In genomic region chrX:107823456-107823855, GRCh38 we compare ENCODE assay signal across 21 cellular contexts. TPM values are rescaled to one million over a fixed set of nuclear protein-coding genes. Genes with fewer than 3 reads are reported as not detected.
DNase-seq lines count a peak whose midpoint lies in the region; ATAC-seq, FAIRE-seq and TF ChIP-seq lines count a peak whose summit lies in the region.
"Had no signal": no experiment of that assay in that cellular context is flagged by ENCODE, and none has a peak within 500 bp of the region (broad histone marks: within the 10 kb centered on the region; RNA-seq: fewer than 3 reads in every experiment).

No MANE protein-coding gene starts in this region.

- ATAC-seq in HG03342 (IDR thresholded peaks at IDR 0.05; ENCODE audit: unreplicated experiment) (no peak), HG03565 (IDR thresholded peaks at IDR 0.05; ENCODE audit: unreplicated experiment) (no peak)
- ATAC-seq: foreskin keratinocyte; Right ventricle myocardium inferior; stimulated activated effector memory CD8-positive, alpha-beta T cell treated with anti-CD3 and anti-CD28 coated beads, Interleukin-12 subunit alpha, Interleukin-12 subunit beta, amount 100 ng/mL, for 72 hours had no signal

- H4K20me1 ChIP-seq in keratinocyte (ENCODE audit: control insufficient read depth, extremely low read depth, insufficient read depth, low read length) = no peaks in the 10 kb centered on the region

- H3K9me3 ChIP-seq in keratinocyte (ENCODE audit: control insufficient read depth, low read depth, low read length) = peaks cover 6% of the 10 kb centered on the region

- H3K9ac ChIP-seq in keratinocyte (ENCODE audit: control insufficient read depth, extremely low read depth, insufficient read depth, low read length) = no peak overlapping the region

- in situ Hi-C loops in astrocyte of the spinal cord (cut with HindIII; ENCODE audit: low sequenced_read_pairs) = no loop called here

- peaks cover 5% of the 10 kb centered on the region for H3K27me3 ChIP-seq in keratinocyte (ENCODE audit: control insufficient read depth, extremely low read depth, insufficient read depth, low read length)
- H3K27me3 ChIP-seq: foreskin keratinocyte had no signal

- dilution Hi-C loops in keratinocyte (cut with MboI; ENCODE audit: extremely low pct_ligation_motif_present, low sequenced_read_pairs) = no loop called here

- H3K4me3 ChIP-seq in astrocyte of the spinal cord (ENCODE audit: low read depth, low read length) (no peak overlapping the region), keratinocyte (ENCODE audit: control insufficient read depth in 2 of 3, extremely low read depth in 1 of 3, insufficient read depth in 2 of 3, low read depth in 1 of 3, low read length in 3 of 3) (no peak overlapping the region)

- no peak for TF ChIP-seq CTCF in AG09319 (IDR thresholded peaks at IDR 0.05; ENCODE audit: low read depth, low read length)
- no peak for TF ChIP-seq CTCF in HFFc6 (IDR thresholded peaks at IDR 0.05)
- no peak for TF ChIP-seq CTCF in astrocyte of the spinal cord (IDR thresholded peaks at IDR 0.05; ENCODE audit: low read depth, low read length)
- TF ChIP-seq CTCF in keratinocyte (optimal IDR thresholded peaks at IDR 0.05 in 1 of 3, IDR thresholded peaks at IDR 0.05 in 1 of 3, conservative IDR thresholded peaks at IDR 0.05 in 1 of 3; ENCODE audit: extremely low read depth in 1 of 3, insufficient read depth in 2 of 3, low read length in 3 of 3) = no peak
- no peak for TF ChIP-seq CTCF in endothelial cell (IDR thresholded peaks at IDR 0.05; ENCODE audit: unreplicated experiment)

- no peaks in the 10 kb centered on the region for H3K9me1 ChIP-seq in keratinocyte (ENCODE audit: control insufficient read depth, extremely low read depth, insufficient read depth, low read length)

- no peak overlapping the region for H3K4me2 ChIP-seq in keratinocyte (ENCODE audit: control insufficient read depth, extremely low read depth, insufficient read depth, low read depth, low read length)

- peak overlapping the region; percentile 48 for H3K4me3 Mint-ChIP-seq in HFFc6
- H3K4me3 Mint-ChIP-seq in endothelial cell (ENCODE audit: unreplicated experiment) = no peak overlapping the region
- H3K4me3 Mint-ChIP-seq: activated naive CD4-positive, alpha-beta T cell treated with anti-CD3 and anti-CD28 coated beads for 36 hours; naive B cell; stimulated activated effector memory CD8-positive, alpha-beta T cell treated with anti-CD3 and anti-CD28 coated beads, Interleukin-12 subunit alpha, Interleukin-12 subunit beta, amount 100 ng/mL, for 72 hours had no signal

- no peaks in the 10 kb centered on the region for H3K36me3 ChIP-seq in keratinocyte (ENCODE audit: control insufficient read depth in 2 of 2, extremely low read depth in 1 of 2, insufficient read depth in 2 of 2, low read length in 2 of 2)

- no peaks in the 10 kb centered on the region; the same call in 1 of the 2 replicates for H3K27me3 Mint-ChIP-seq in HFFc6 (ENCODE audit: insufficient read depth)
- peaks cover 1% of the 10 kb centered on the region for H3K27me3 Mint-ChIP-seq in endothelial cell (ENCODE audit: unreplicated experiment)

- DNase-seq in AG09319 (ENCODE audit: extremely low read depth, low read depth) (peak; percentile 47), HFFc6 (peak; percentile 55), astrocyte of the spinal cord (ENCODE audit: low read depth, low spot score) (peak; percentile 49), keratinocyte (ENCODE audit: low read depth, low spot score) (no peak), medulla oblongata (ENCODE audit: extremely low spot score) (no peak), endothelial cell (ENCODE audit: low spot score) (no peak)
- DNase-seq: activated naive CD4-positive, alpha-beta T cell treated with anti-CD3 and anti-CD28 coated beads for 36 hours; C1 segment of cervical spinal cord; foreskin keratinocyte; KG1; naive B cell; NCI-H187 treated with DMSO at 0.1 percent for 48 hours; NCI-H69; retina; stimulated activated CD4-positive, alpha-beta T cell treated with anti-CD3 and anti-CD28 coated beads, Interleukin-4, amount 100 ng/mL, for 1 hour had no signal

- H3K79me2 ChIP-seq in keratinocyte (ENCODE audit: control insufficient read depth, insufficient read depth, low read length) = peaks cover 2% of the 10 kb centered on the region

- FAIRE-seq in keratinocyte (lab: Jason Lieb, UNC) = peak; percentile 5
- FAIRE-seq: G401.6 had no signal

- H3K27ac ChIP-seq in keratinocyte (ENCODE audit: control insufficient read depth, insufficient read depth, low read length) = no peak overlapping the region
- H3K27ac ChIP-seq: foreskin keratinocyte had no signal

- H3K9me3 Mint-ChIP-seq in HFFc6 (peaks cover 13% of the 10 kb centered on the region), endothelial cell (ENCODE audit: unreplicated experiment) (no peaks in the 10 kb centered on the region)
- H3K9me3 Mint-ChIP-seq: stimulated activated effector memory CD8-positive, alpha-beta T cell treated with anti-CD3 and anti-CD28 coated beads, Interleukin-12 subunit alpha, Interleukin-12 subunit beta, amount 100 ng/mL, for 72 hours had no signal

- H2AFZ ChIP-seq in keratinocyte (ENCODE audit: control insufficient read depth, low read length) = no peak overlapping the region

- H3K4me1 ChIP-seq in keratinocyte (ENCODE audit: control insufficient read depth, extremely low read depth, insufficient read depth, low read length) = no peaks in the 10 kb centered on the region
- H3K4me1 ChIP-seq: foreskin keratinocyte had no signal

- peaks cover 42% of the 10 kb centered on the region for H3K4me1 Mint-ChIP-seq in HFFc6 (ENCODE audit: low read depth)
- H3K4me1 Mint-ChIP-seq in endothelial cell (ENCODE audit: unreplicated experiment) = peaks cover 11% of the 10 kb centered on the region

- no peak overlapping the region; the same call in 1 of the 2 replicates for H3K27ac Mint-ChIP-seq in HFFc6
- H3K27ac Mint-ChIP-seq in endothelial cell (ENCODE audit: unreplicated experiment) = no peak overlapping the region
- H3K27ac Mint-ChIP-seq: activated naive CD4-positive, alpha-beta T cell treated with anti-CD3 and anti-CD28 coated beads for 36 hours; naive B cell; stimulated activated effector memory CD8-positive, alpha-beta T cell treated with anti-CD3 and anti-CD28 coated beads, Interleukin-12 subunit alpha, Interleukin-12 subunit beta, amount 100 ng/mL, for 72 hours had no signal

- H3K36me3 Mint-ChIP-seq in HFFc6 (ENCODE audit: low read depth) (no peaks in the 10 kb centered on the region), endothelial cell (ENCODE audit: low read depth, unreplicated experiment) (no peaks in the 10 kb centered on the region)
- H3K36me3 Mint-ChIP-seq: naive B cell had no signal

RNA-seq across cellular contexts. Expression of gene MID2, which starts 2.2 kb away (rescaled TPM):
- total RNA-seq in HFFc6 (2021; fragmentation: NEBNext Ultra II Directional; extraction: Animal tissue kit (Norgen Biotek cat#: 25700)) = 10 to 100 TPM in 4 of 6 experiments, 1 to 10 TPM in 2; 8.4 to 11.3 (median 10.6) TPM
- polyA plus RNA-seq in keratinocyte = 8.9 to 9.6 TPM (median 9.4 TPM) in 3 replicates
- 6.4 TPM for polyA plus RNA-seq in keratinocyte (2011; ENCODE audit: low read depth)
- polyA plus RNA-seq in keratinocyte (2011; cell fraction: cytosol; rRNA removed) = 8.6 and 9.9 TPM in 2 replicates
- polyA plus RNA-seq in keratinocyte (2011; cell fraction: nucleus; rRNA removed) = 8.9 and 11.3 TPM in 2 replicates
- polyA plus RNA-seq in keratinocyte (2012; ENCODE audit: low replicate concordance) = 7.7 and 8.8 TPM in 2 replicates
- polyA minus RNA-seq in keratinocyte = 46.2 to 74.8 TPM (median 67.5 TPM) in 3 replicates
- 26.7 TPM for polyA minus RNA-seq in keratinocyte (2011; cell fraction: cytosol; rRNA and poly(A)+ RNA removed)
- 21.4 and 25.5 TPM in 2 replicates for polyA minus RNA-seq in keratinocyte (2011; cell fraction: nucleus; rRNA and poly(A)+ RNA removed)
- 7.2 TPM for total RNA-seq in endothelial cell (ENCODE audit: unreplicated experiment)

RNA-seq across cellular contexts. Expression of gene NCBP2L, which starts 45.9 kb away (rescaled TPM):
- not detected for total RNA-seq in HFFc6 (2021; fragmentation: NEBNext Ultra II Directional; extraction: Animal tissue kit (Norgen Biotek cat#: 25700))
- not detected in 3 replicates for polyA plus RNA-seq in keratinocyte
- not detected for polyA plus RNA-seq in keratinocyte (2011; ENCODE audit: low read depth)
- polyA plus RNA-seq in keratinocyte (2011; cell fraction: cytosol; rRNA removed) = not detected in 2 replicates
- polyA plus RNA-seq in keratinocyte (2011; cell fraction: nucleus; rRNA removed) = not detected in 2 replicates
- not detected in 2 replicates for polyA plus RNA-seq in keratinocyte (2012; ENCODE audit: low replicate concordance)
- polyA minus RNA-seq in keratinocyte = not detected in 3 replicates
- not detected for polyA minus RNA-seq in keratinocyte (2011; cell fraction: cytosol; rRNA and poly(A)+ RNA removed)
- polyA minus RNA-seq in keratinocyte (2011; cell fraction: nucleus; rRNA and poly(A)+ RNA removed) = not detected in 2 replicates
- not detected for total RNA-seq in endothelial cell (ENCODE audit: unreplicated experiment)
- total RNA-seq: activated CD8-positive, alpha-beta memory T cell treated with anti-CD3 and anti-CD28 coated beads for 36 hours; activated naive CD4-positive, alpha-beta T cell treated with anti-CD3 and anti-CD28 coated beads for 36 hours; foreskin keratinocyte; Right ventricle myocardium inferior had no signal
- polyA plus RNA-seq: foreskin keratinocyte had no signal

RNA-seq across cellular contexts. Expression of gene TSC22D3, which starts 47.9 kb away (rescaled TPM):
- 10 to 100 TPM; 11.0 to 17.8 (median 12.2) TPM for total RNA-seq in HFFc6 (2021; fragmentation: NEBNext Ultra II Directional; extraction: Animal tissue kit (Norgen Biotek cat#: 25700))
- 24.6 to 48.5 TPM (median 35.8 TPM) in 3 replicates for polyA plus RNA-seq in keratinocyte
- polyA plus RNA-seq in keratinocyte (2011; ENCODE audit: low read depth) = 30.8 TPM
- polyA plus RNA-seq in keratinocyte (2011; cell fraction: cytosol; rRNA removed) = 23.4 and 26.0 TPM in 2 replicates
- 34.7 and 43.5 TPM in 2 replicates for polyA plus RNA-seq in keratinocyte (2011; cell fraction: nucleus; rRNA removed)
- 15.8 and 47.8 TPM in 2 replicates for polyA plus RNA-seq in keratinocyte (2012; ENCODE audit: low replicate concordance)
- 8.2 to 23.7 TPM (median 22.4 TPM) in 3 replicates for polyA minus RNA-seq in keratinocyte
- 16.7 TPM for polyA minus RNA-seq in keratinocyte (2011; cell fraction: cytosol; rRNA and poly(A)+ RNA removed)
- 16.8 and 17.8 TPM in 2 replicates for polyA minus RNA-seq in keratinocyte (2011; cell fraction: nucleus; rRNA and poly(A)+ RNA removed)
- total RNA-seq in endothelial cell (ENCODE audit: unreplicated experiment) = 68.7 TPM

Comparison
In these comparisons a context has a peak if more than half of its experiments do, and no peak if none do; other contexts are left out.
1. DNase-seq: peak in AG09319 (single experiment), HFFc6 (single experiment) and astrocyte of the spinal cord (single experiment); none in keratinocyte (single experiment), medulla oblongata (single experiment) and endothelial cell (single experiment).